Comparison of ENCODE assay signal across 1 cellular context in genomic region chr9:105912157-105912867, GRCh38.
TF ChIP-seq lines count a peak whose summit lies in the region.

No MANE protein-coding gene starts in this region.

TF ChIP-seq in H1, 55 proteins besides CTCF, POLR2A, EP300 and RAD21 (continued from another document):
- TF ChIP-seq MAX (IDR thresholded peaks at IDR 0.05) (no peak), RFX5 (IDR thresholded peaks at IDR 0.05; ENCODE audit: borderline replicate concordance, low read depth, low read length) (no peak), SRF (IDR thresholded peaks at IDR 0.05; ENCODE audit: low read depth, low read length) (no peak), POU5F1 (IDR thresholded peaks at IDR 0.05; ENCODE audit: low read depth, low read length) (no peak)
TF ChIP-seq in H1: peak in this region for 0.
